ENCODE assay signal across 20 cellular contexts in genomic region chr1:167016090-167016750, GRCh38. TPM values are rescaled to one million over a fixed set of nuclear protein-coding genes. Genes with fewer than 3 reads are reported as not detected.
"Had no signal": no experiment of that assay in that cellular context is flagged by ENCODE, and none has a peak within 500 bp of the region (broad histone marks: within the 10 kb centered on the region; RNA-seq: fewer than 3 reads in every experiment).

No MANE protein-coding gene starts in this region.

- ATAC-seq: activated CD8-positive, alpha-beta T cell treated with anti-CD3 and anti-CD28 coated beads for 36 hours; activated naive CD8-positive, alpha-beta T cell treated with anti-CD3 and anti-CD28 coated beads, Interleukin-2, amount 50 U/mL, for 24 hours; activated T-helper 17 cell treated with anti-CD3 and anti-CD28 coated beads, Interleukin-2, amount 50 U/mL, for 72 hours; gastrocnemius medialis had no signal

- H3K27me3 ChIP-seq: ascending aorta, gastrocnemius medialis, thyroid gland had no signal

- H3K4me3 Mint-ChIP-seq: activated CD8-positive, alpha-beta T cell treated with anti-CD3 and anti-CD28 coated beads for 36 hours; activated naive CD4-positive, alpha-beta T cell treated with anti-CD3 and anti-CD28 coated beads, Interleukin-2, amount 10 ng/mL, durations not matched to agents 7 days and 5 days; activated naive CD8-positive, alpha-beta T cell treated with anti-CD3 and anti-CD28 coated beads, Interleukin-2, amount 50 U/mL, for 24 hours; activated T-helper 17 cell treated with anti-CD3 and anti-CD28 coated beads, Interleukin-2, amount 50 U/mL, for 72 hours had no signal

- H3K36me3 Mint-ChIP-seq: activated naive CD4-positive, alpha-beta T cell treated with anti-CD3 and anti-CD28 coated beads, Interleukin-2, amount 10 ng/mL, durations not matched to agents 7 days and 5 days had no signal

- H3K36me3 ChIP-seq: ascending aorta, gastrocnemius medialis, thyroid gland had no signal

- H3K9me3 Mint-ChIP-seq: activated CD8-positive, alpha-beta T cell treated with anti-CD3 and anti-CD28 coated beads for 36 hours; activated naive CD4-positive, alpha-beta T cell treated with anti-CD3 and anti-CD28 coated beads, Interleukin-2, amount 10 ng/mL, durations not matched to agents 7 days and 5 days; activated naive CD8-positive, alpha-beta T cell treated with anti-CD3 and anti-CD28 coated beads, Interleukin-2, amount 50 U/mL, for 24 hours; activated T-helper 17 cell treated with anti-CD3 and anti-CD28 coated beads, Interleukin-2, amount 50 U/mL, for 72 hours had no signal

- H3K4me1 ChIP-seq: ascending aorta, gastrocnemius medialis, thyroid gland had no signal

- H3K27ac Mint-ChIP-seq: activated CD8-positive, alpha-beta T cell treated with anti-CD3 and anti-CD28 coated beads for 36 hours; activated naive CD4-positive, alpha-beta T cell treated with anti-CD3 and anti-CD28 coated beads, Interleukin-2, amount 10 ng/mL, durations not matched to agents 7 days and 5 days; activated naive CD8-positive, alpha-beta T cell treated with anti-CD3 and anti-CD28 coated beads, Interleukin-2, amount 50 U/mL, for 24 hours; activated T-helper 17 cell treated with anti-CD3 and anti-CD28 coated beads, Interleukin-2, amount 50 U/mL, for 72 hours had no signal

- H3K4me3 ChIP-seq: ascending aorta, coronary artery, gastrocnemius medialis, thyroid gland had no signal

- H3K9me3 ChIP-seq: ascending aorta, gastrocnemius medialis, thyroid gland had no signal

- H3K27ac ChIP-seq: ascending aorta, coronary artery, gastrocnemius medialis, thyroid gland had no signal

- DNase-seq: activated CD4-positive, alpha-beta T cell treated with anti-CD3 and anti-CD28 coated beads for 48 hours; activated CD4-positive, CD25-positive, alpha-beta regulatory T cell; activated CD8-positive, alpha-beta T cell treated with anti-CD3 and anti-CD28 coated beads for 36 hours; activated naive CD4-positive, alpha-beta T cell treated with anti-CD3 and anti-CD28 coated beads, Interleukin-2, amount 10 ng/mL, durations not matched to agents 7 days and 5 days; activated naive CD8-positive, alpha-beta T cell treated with anti-CD3 and anti-CD28 coated beads, Interleukin-2, amount 50 U/mL, for 24 hours; activated T-cell treated with anti-CD3 and anti-CD28 coated beads, Interleukin-2, amount 50 U/mL, for 1 hour; gastrocnemius medialis; head of caudate nucleus; mammary epithelial cell; occipital lobe; posterior cingulate gyrus; stimulated activated CD4-positive, alpha-beta T cell treated with anti-CD3 and anti-CD28 coated beads, Interleukin-12 subunit alpha, Interleukin-12 subunit beta, amount 100 ng/mL, for 4 hours; stimulated activated CD4-positive, alpha-beta T cell treated with anti-CD3 and anti-CD28 coated beads, Interleukin-1b, Interleukin-23, amount 100 ng/mL, for 48 hours; stimulated activated naive CD4-positive, alpha-beta T cell treated with Interleukin-2 at 50 U/mL for 16 hours; thyroid gland had no signal

- H3K4me1 Mint-ChIP-seq: activated T-helper 17 cell treated with anti-CD3 and anti-CD28 coated beads, Interleukin-2, amount 50 U/mL, for 72 hours had no signal

RNA-seq across cellular contexts. Expression of gene MAEL, which starts 27.1 kb away (rescaled TPM):
- total RNA-seq: activated T-helper 17 cell treated with anti-CD3 and anti-CD28 coated beads, Interleukin-2, amount 50 U/mL, for 72 hours; ascending aorta; gastrocnemius medialis; mammary epithelial cell had no signal
- polyA plus RNA-seq: keratinocyte, mammary epithelial cell, neural cell had no signal

RNA-seq across cellular contexts. Expression of gene ILDR2, which starts 40.9 kb away (rescaled TPM):
- total RNA-seq: ascending aorta, mammary epithelial cell had no signal
- polyA plus RNA-seq: keratinocyte had no signal
